Comparison of ENCODE assay signal across 8 cellular contexts in the genomic region with DNA sequence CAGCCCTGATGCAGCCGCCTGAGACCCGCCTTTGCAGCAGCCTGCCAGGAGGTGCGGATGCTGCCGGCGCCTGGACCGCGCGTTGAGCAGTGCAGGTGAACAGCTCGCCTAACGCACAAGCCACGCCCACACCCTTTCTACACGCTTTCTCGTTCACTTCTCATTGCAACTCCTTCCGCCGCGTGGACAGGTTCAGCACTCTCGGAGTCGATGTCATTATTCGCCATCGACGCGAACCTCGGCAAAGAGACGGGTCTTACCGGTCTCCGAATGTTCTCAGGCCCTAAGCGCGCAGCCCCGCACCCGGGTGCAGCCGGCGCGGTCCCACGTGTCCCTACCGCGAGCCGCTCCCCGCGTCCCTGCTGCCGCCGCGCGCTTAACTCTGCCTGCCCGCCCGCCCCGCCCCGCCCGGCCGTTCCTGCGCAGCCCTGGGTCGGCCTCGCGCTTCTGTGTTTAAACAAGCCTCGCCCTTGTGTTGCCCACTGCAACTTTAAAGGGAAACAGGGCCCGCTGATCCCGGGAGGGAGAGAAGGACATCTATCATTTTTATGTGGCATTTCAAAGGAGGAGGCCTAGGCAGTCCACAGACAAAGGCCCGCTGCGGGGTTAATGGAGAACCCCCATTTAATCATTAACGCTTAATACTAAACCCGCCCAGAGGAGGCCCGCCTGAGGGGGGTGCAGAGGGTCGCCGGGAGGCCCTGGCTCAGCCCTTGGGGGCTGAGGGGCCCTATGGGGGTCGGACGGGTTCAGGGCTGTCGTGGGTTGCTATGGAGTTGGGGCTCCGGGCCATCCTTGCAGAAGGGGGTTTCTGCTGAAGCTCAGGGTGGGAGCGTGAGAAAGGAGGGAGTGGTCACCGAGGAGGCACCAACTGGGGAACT.
DNase-seq lines count a peak whose midpoint lies in the region; ATAC-seq and TF ChIP-seq lines count a peak whose summit lies in the region.

No MANE protein-coding gene starts in this region.

- H3K27ac ChIP-seq in skin epidermis = no peak overlapping the region

- TF ChIP-seq CTCF in BE2C (IDR thresholded peaks at IDR 0.05; ENCODE audit: low read depth, low read length) = no peak

- peak overlapping the region; percentile 27 for H3K4me3 Mint-ChIP-seq in activated naive CD8-positive, alpha-beta T cell
- peak overlapping the region; percentile 48 to 83 (median 66) for H3K4me3 Mint-ChIP-seq in immature natural killer cell

- no peak overlapping the region for H3K27ac Mint-ChIP-seq in activated naive CD8-positive, alpha-beta T cell
- H3K27ac Mint-ChIP-seq in immature natural killer cell = no peak overlapping the region

- peaks cover 4% of the 10 kb centered on the region; the same call in 1 of the 2 replicates for H3K27me3 ChIP-seq in BE2C

- H3K4me1 ChIP-seq in BE2C = no peaks in the 10 kb centered on the region

- no peak for TF ChIP-seq RAD21 in Ishikawa (IDR thresholded peaks at IDR 0.05; ENCODE audit: low read depth)

- ATAC-seq in HG02870 (IDR thresholded peaks at IDR 0.05; ENCODE audit: unreplicated experiment) (no peak), HG02610 (IDR thresholded peaks at IDR 0.05; ENCODE audit: unreplicated experiment) (no peak)

- H3K36me3 ChIP-seq in BE2C = no peaks in the 10 kb centered on the region

- peaks cover 34% of the 10 kb centered on the region for H3K27me3 Mint-ChIP-seq in activated naive CD8-positive, alpha-beta T cell
- H3K27me3 Mint-ChIP-seq in immature natural killer cell (ENCODE audit: low read depth in 3 of 3) = peaks cover 7 to 23% (median 8%) of the 10 kb centered on the region in 3 donors

- no peak for TF ChIP-seq EP300 in Ishikawa (IDR thresholded peaks at IDR 0.05; ENCODE audit: borderline replicate concordance)

- H3K9me3 ChIP-seq in BE2C = 0 out of 2 replicates have a peak, but pooled peaks cover 3% of the 10 kb centered on the region

- H3K9me3 Mint-ChIP-seq in activated naive CD8-positive, alpha-beta T cell (ENCODE audit: low read depth) = peaks cover 4% of the 10 kb centered on the region
- H3K9me3 Mint-ChIP-seq in immature natural killer cell = peaks cover 0 to 4% (median 0%) of the 10 kb centered on the region in 6 donors

- DNase-seq in BE2C (peak; percentile 39), immature natural killer cell (peak in 1 of 3 donors; percentile 36), NOMO-1 treated with dmso at 0.1 percent for 144 hours (lab: John Stamatoyannopoulos, UW; ENCODE audit: unreplicated experiment) (no peak)

- H3K4me1 Mint-ChIP-seq in activated naive CD8-positive, alpha-beta T cell (ENCODE audit: low read depth) = peaks cover 4% of the 10 kb centered on the region
- peaks cover under 1 to 11% of the 10 kb centered on the region in 2 donors for H3K4me1 Mint-ChIP-seq in immature natural killer cell

- H3K36me3 Mint-ChIP-seq in activated naive CD8-positive, alpha-beta T cell = no peaks in the 10 kb centered on the region
- no peaks in the 10 kb centered on the region for H3K36me3 Mint-ChIP-seq in immature natural killer cell

- H3K4me3 ChIP-seq in BE2C (ENCODE audit: low read depth, low read length) = peak overlapping the region; percentile 57
- peak overlapping the region in 4 of 7 experiments; percentile 5 to 28 (median 20) for H3K4me3 ChIP-seq in skin epidermis

TF ChIP-seq in Ishikawa, 13 proteins besides CTCF, POLR2A, EP300 and RAD21:
- no peak for TF ChIP-seq TEAD4 (IDR thresholded peaks at IDR 0.05)
- peak; percentile 44; the same call in 1 of the 2 replicates for TF ChIP-seq TCF12 (IDR thresholded peaks at IDR 0.05; ENCODE audit: low read depth)
- TF ChIP-seq CEBPB (IDR thresholded peaks at IDR 0.05) = no peak
- no peak for TF ChIP-seq FOXM1 (IDR thresholded peaks at IDR 0.05; ENCODE audit: borderline replicate concordance, low read depth)
- 0 out of 2 replicates have a peak, but pooled peaks have one; percentile 19 for TF ChIP-seq TAF1 (IDR thresholded peaks at IDR 0.05; ENCODE audit: low read depth)
- no peak for TF ChIP-seq ZBTB7A (IDR thresholded peaks at IDR 0.05; ENCODE audit: low read depth)
- TF ChIP-seq YY1 (IDR thresholded peaks at IDR 0.05; ENCODE audit: low read depth) = no peak
- no peak for TF ChIP-seq EGR1 (IDR thresholded peaks at IDR 0.05)
- no peak for TF ChIP-seq REST (IDR thresholded peaks at IDR 0.05; ENCODE audit: low read depth)
- no peak for TF ChIP-seq CREB1 (IDR thresholded peaks at IDR 0.05; ENCODE audit: low read depth)
- TF ChIP-seq NFIC (IDR thresholded peaks at IDR 0.05) = 0 out of 2 replicates have a peak, but pooled peaks have one; percentile 3
- peak; percentile 98 for TF ChIP-seq MAX (IDR thresholded peaks at IDR 0.05)
- peak; percentile 72 for TF ChIP-seq USF1 (IDR thresholded peaks at IDR 0.05)
TF ChIP-seq in Ishikawa: peak in this region for 5.
